In genomic region chr7:81330108-81330507, GRCh38 we compare ENCODE assay signal across 26 cellular contexts.
DNase-seq lines count a peak whose midpoint lies in the region; ATAC-seq, FAIRE-seq and TF ChIP-seq lines count a peak whose summit lies in the region.
"Had no signal": no experiment of that assay in that cellular context is flagged by ENCODE, and none has a peak within 500 bp of the region (broad histone marks: within the 10 kb centered on the region; RNA-seq: fewer than 3 reads in every experiment).

No MANE protein-coding gene starts in this region.

- no peak for ATAC-seq in HCT116
- peak; percentile 38 to 71 for ATAC-seq in stimulated activated naive B cell treated with anti-CD40 and anti-IgM and Interleukin-4, amounts not matched to agents 10 μg/mL and 1 μg/mL and 100 μg/mL, for 72 hours (replicated peaks)
- no peak for ATAC-seq in HG03045 (IDR thresholded peaks at IDR 0.05; ENCODE audit: unreplicated experiment)
- ATAC-seq in HG02798 (IDR thresholded peaks at IDR 0.05; ENCODE audit: poor library complexity, unreplicated experiment): no peak
- ATAC-seq: CD8-positive, alpha-beta T cell; GM23338; PC-3; Right ventricle myocardium inferior had no signal

- TF ChIP-seq POLR2A in HCT116 (IDR thresholded peaks at IDR 0.05; ENCODE audit: borderline replicate concordance, extremely low read depth, insufficient read depth, insufficient read length) (no peak), sigmoid colon (IDR thresholded peaks at IDR 0.05) (no peak)

- intact Hi-C loops in HCT116 (cut with micrococcal nuclease): no loop called here
- intact Hi-C loops in sigmoid colon (cut with DNase I): no loop called here

- H3K9me3 Mint-ChIP-seq in astrocyte (ENCODE audit: unreplicated experiment): no peaks in the 10 kb centered on the region
- no peaks in the 10 kb centered on the region for H3K9me3 Mint-ChIP-seq in stimulated activated naive B cell treated with anti-CD40 and anti-IgM and Interleukin-4, amounts not matched to agents 10 μg/mL and 1 μg/mL and 100 μg/mL, for 72 hours
- H3K9me3 Mint-ChIP-seq: GM23338 had no signal

- no peaks in the 10 kb centered on the region for H3K27me3 Mint-ChIP-seq in astrocyte (ENCODE audit: low read depth, unreplicated experiment)
- H3K27me3 Mint-ChIP-seq in stimulated activated naive B cell treated with anti-CD40 and anti-IgM and Interleukin-4, amounts not matched to agents 10 μg/mL and 1 μg/mL and 100 μg/mL, for 72 hours: no peaks in the 10 kb centered on the region
- H3K27me3 Mint-ChIP-seq: B cell had no signal

- no peak for TF ChIP-seq EP300 in sigmoid colon (IDR thresholded peaks at IDR 0.05)

- POLR2A ChIA-PET in HCT116 (lab: Charles Lee): no interaction called here

- peaks cover 37% of the 10 kb centered on the region for H3K4me1 Mint-ChIP-seq in astrocyte (ENCODE audit: low read depth, unreplicated experiment)
- H3K4me1 Mint-ChIP-seq in stimulated activated naive B cell treated with anti-CD40 and anti-IgM and Interleukin-4, amounts not matched to agents 10 μg/mL and 1 μg/mL and 100 μg/mL, for 72 hours: no peaks in the 10 kb centered on the region
- H3K4me1 Mint-ChIP-seq: B cell had no signal

- no peak overlapping the region for H3K4me2 ChIP-seq in HCT116 (ENCODE audit: low read length)
- no peak overlapping the region for H3K4me2 ChIP-seq in astrocyte (ENCODE audit: low read length)
- H3K4me2 ChIP-seq: GM23338 had no signal

- no peaks in the 10 kb centered on the region for H3K9me2 ChIP-seq in HCT116 (ENCODE audit: insufficient read depth)

- no peak overlapping the region for H3K4me3 Mint-ChIP-seq in astrocyte (ENCODE audit: unreplicated experiment)
- no peak overlapping the region for H3K4me3 Mint-ChIP-seq in stimulated activated naive B cell treated with anti-CD40 and anti-IgM and Interleukin-4, amounts not matched to agents 10 μg/mL and 1 μg/mL and 100 μg/mL, for 72 hours
- H3K4me3 Mint-ChIP-seq: B cell; CD8-positive, alpha-beta T cell; GM23338 had no signal

- peak; percentile 29 for FAIRE-seq in astrocyte (lab: Jason Lieb, UNC)

- H3K79me2 ChIP-seq in HCT116 (ENCODE audit: insufficient read depth, low read length): no peaks in the 10 kb centered on the region
- H3K79me2 ChIP-seq in astrocyte (ENCODE audit: insufficient read depth, low read length): no peaks in the 10 kb centered on the region

- BruUV-seq in HCT116 (replicated peaks; lab: Mats Ljungman, UMichigan): no TSS peak

- DNase-seq in HCT116 (ENCODE audit: low read depth, low spot score): no peak
- DNase-seq in astrocyte (ENCODE audit: low read depth): no peak
- peak; percentile 15 for DNase-seq in kidney tubule cell (ENCODE audit: low spot score)
- no peak for DNase-seq in stimulated activated naive B cell treated with anti-CD40 and anti-IgM and Interleukin-4, amounts not matched to agents 10 μg/mL and 1 μg/mL and 100 μg/mL, for 72 hours
- DNase-seq in SK-N-DZ (ENCODE audit: low spot score): no peak
- no peak for DNase-seq in sigmoid colon
- DNase-seq: Caco-2; CD8-positive, alpha-beta T cell; DMS 273 treated with DMSO at 0.1 percent for 48 hours; DND-41; NCI-H1092; NCI-H1417 treated with DMSO at 0.1 percent for 48 hours; NCI-H187; NCI-H2081 treated with DMSO at 0.1 percent for 48 hours; NCI-H524; NCI-H774; PC-3; SJCRH30 had no signal

- H3K36me3 ChIP-seq in HCT116 (ENCODE audit: control insufficient read depth in 1 of 2, insufficient read depth in 2 of 2, low read length in 2 of 2) (no peaks in the 10 kb centered on the region), astrocyte (ENCODE audit: insufficient read depth, low read length) (no peaks in the 10 kb centered on the region), sigmoid colon (no peaks in the 10 kb centered on the region)
- H3K36me3 ChIP-seq: HAP-1, SJCRH30 had no signal

- H3K4me1 ChIP-seq in HCT116 (ENCODE audit: control insufficient read depth in 1 of 2, insufficient read depth in 2 of 2, low read length in 2 of 2) (no peaks in the 10 kb centered on the region), astrocyte (ENCODE audit: insufficient read depth, low read length) (peaks cover 18% of the 10 kb centered on the region), sigmoid colon (no peaks in the 10 kb centered on the region)
- H3K4me1 ChIP-seq: HAP-1 had no signal

- H3K27me3 ChIP-seq in HCT116 (ENCODE audit: insufficient read depth, low read length): no peaks in the 10 kb centered on the region
- no peaks in the 10 kb centered on the region for H3K27me3 ChIP-seq in astrocyte (ENCODE audit: insufficient read depth, low read length)
- no peaks in the 10 kb centered on the region for H3K27me3 ChIP-seq in sigmoid colon
- H3K27me3 ChIP-seq: SJCRH30 had no signal

- no peak overlapping the region for H3K9ac ChIP-seq in HCT116 (ENCODE audit: low read length)
- H3K9ac ChIP-seq in astrocyte (ENCODE audit: low read length): no peak overlapping the region

- no peaks in the 10 kb centered on the region for H3K36me3 Mint-ChIP-seq in astrocyte (ENCODE audit: low read depth, unreplicated experiment)
- H3K36me3 Mint-ChIP-seq in stimulated activated naive B cell treated with anti-CD40 and anti-IgM and Interleukin-4, amounts not matched to agents 10 μg/mL and 1 μg/mL and 100 μg/mL, for 72 hours: no peaks in the 10 kb centered on the region
- H3K36me3 Mint-ChIP-seq: CD8-positive, alpha-beta T cell had no signal

- peak overlapping the region; percentile 5 for H2AFZ ChIP-seq in HCT116 (ENCODE audit: low read depth, low read length, poor library complexity, severe bottlenecking)
- H2AFZ ChIP-seq in astrocyte (ENCODE audit: low read depth, low read length): no peak overlapping the region
- H2AFZ ChIP-seq: GM23338 had no signal

- no peak for TF ChIP-seq RAD21 in HCT116 (IDR thresholded peaks at IDR 0.05; ENCODE audit: low read depth)

- no peak overlapping the region for H3K27ac ChIP-seq in HCT116 (ENCODE audit: low read depth, low read length)
- H3K27ac ChIP-seq in astrocyte (ENCODE audit: low read depth, low read length): no peak overlapping the region
- no peak overlapping the region for H3K27ac ChIP-seq in sigmoid colon
- H3K27ac ChIP-seq: C4-2B, HL-60 had no signal

- H3K9me3 ChIP-seq in HCT116 (ENCODE audit: control insufficient read depth in 1 of 2, insufficient read depth in 1 of 2, low read depth in 1 of 2, low read length in 2 of 2) (no peaks in the 10 kb centered on the region), astrocyte (ENCODE audit: insufficient read depth, low read depth, low read length) (no peaks in the 10 kb centered on the region), sigmoid colon (no peaks in the 10 kb centered on the region)
- H3K9me3 ChIP-seq: HAP-1 had no signal

- CTCF ChIA-PET in HCT116 (lab: Charles Lee): no interaction called here

- RAD21 ChIA-PET in HCT116 (lab: Charles Lee; ENCODE audit: low non-redundant PET in 1 of 2, low total read pairs in 2 of 2, uncharacterized antibody in 2 of 2, unreplicated experiment in 2 of 2): no interaction called here

- H4K20me1 ChIP-seq in HCT116 (ENCODE audit: insufficient read depth): no peaks in the 10 kb centered on the region
- no peaks in the 10 kb centered on the region for H4K20me1 ChIP-seq in astrocyte (ENCODE audit: insufficient read depth, low read length)

- WGBS in sigmoid colon, 2 donors: 14 to 56% methylated on average over 1 of the region's 1 CpG

- H3K27ac Mint-ChIP-seq in astrocyte (ENCODE audit: unreplicated experiment): no peak overlapping the region
- H3K27ac Mint-ChIP-seq in stimulated activated naive B cell treated with anti-CD40 and anti-IgM and Interleukin-4, amounts not matched to agents 10 μg/mL and 1 μg/mL and 100 μg/mL, for 72 hours: no peak overlapping the region
- H3K27ac Mint-ChIP-seq: B cell; CD8-positive, alpha-beta T cell; GM23338 had no signal

- no peak overlapping the region for H3K4me3 ChIP-seq in HCT116 (replicated peaks in 1 of 2; ENCODE audit: low read depth in 1 of 2, low read length in 2 of 2)
- H3K4me3 ChIP-seq in astrocyte (ENCODE audit: insufficient read depth, low read depth, low read length): no peak overlapping the region
- H3K4me3 ChIP-seq in sigmoid colon: no peak overlapping the region
- H3K4me3 ChIP-seq: GM23338, HAP-1, SJCRH30 had no signal

- no peak for TF ChIP-seq CTCF in HCT116 (IDR thresholded peaks at IDR 0.05 in 2 of 3, conservative IDR thresholded peaks at IDR 0.05 in 1 of 3; ENCODE audit: borderline replicate concordance in 1 of 3, insufficient read depth in 1 of 3, low read depth in 2 of 3, low read length in 2 of 3)
- no peak for TF ChIP-seq CTCF in astrocyte (IDR thresholded peaks at IDR 0.05; ENCODE audit: insufficient read depth, low read depth, low read length)
- TF ChIP-seq CTCF in sigmoid colon (IDR thresholded peaks at IDR 0.05): no peak

TF ChIP-seq in HCT116, 20 proteins besides CTCF, POLR2A, EP300 and RAD21:
- TF ChIP-seq ZBTB33 (IDR thresholded peaks at IDR 0.05; ENCODE audit: extremely low read depth, insufficient replicate concordance, low read length) (no peak), SP1 (IDR thresholded peaks at IDR 0.05; ENCODE audit: low read depth) (no peak), ZFX (IDR thresholded peaks at IDR 0.05) (no peak), POLR2AphosphoS5 (IDR thresholded peaks at IDR 0.05; ENCODE audit: low read depth, low read length) (no peak), TCF7L2 (IDR thresholded peaks at IDR 0.05; ENCODE audit: borderline replicate concordance, extremely low read depth, insufficient read depth, insufficient read length) (no peak), SIN3A (IDR thresholded peaks at IDR 0.05; ENCODE audit: low read depth) (no peak), JUND (IDR thresholded peaks at IDR 0.05) (no peak), ATF3 (IDR thresholded peaks at IDR 0.05) (no peak)
TF ChIP-seq in HCT116: peak in this region for 0.

Comparison
In these comparisons a context has a peak if more than half of its experiments do, and no peak if none do; other contexts are left out.
1. ATAC-seq: peak in stimulated activated naive B cell treated with anti-CD40 and anti-IgM and Interleukin-4, amounts not matched to agents 10 μg/mL and 1 μg/mL and 100 μg/mL, for 72 hours (2 of 2); none in HCT116 (single experiment), HG03045 (single experiment) and HG02798 (single experiment).